Comparison of ENCODE assay signal across 8 cellular contexts in genomic region chr17:68033636-68034451, GRCh38. TPM values are rescaled to one million over a fixed set of nuclear protein-coding genes. Genes with fewer than 3 reads are reported as not detected.
DNase-seq lines count a peak whose midpoint lies in the region; ATAC-seq and TF ChIP-seq lines count a peak whose summit lies in the region.

No MANE protein-coding gene starts in this region.

- H3K36me3 ChIP-seq in GM23338 (ENCODE audit: insufficient read depth) (peaks cover 24% of the 10 kb centered on the region), endodermal cell (ENCODE audit: control insufficient read depth, insufficient read depth, low read length) (peaks cover 22% of the 10 kb centered on the region), neuron (ENCODE audit: insufficient read depth, low read length) (peaks cover 22% of the 10 kb centered on the region), sigmoid colon (peaks cover 4 to 14% (median 10%) of the 10 kb centered on the region in 4 donors)

- DNase-seq in GM23338 (ENCODE audit: low spot score) (peak; percentile 98), NCI-H69 (lab: John Stamatoyannopoulos, UW) (peak; percentile 26), endodermal cell (peak; percentile 94), KBM-7 (no peak), natural killer cell (no peak), sigmoid colon (no peak), T-helper 2 cell (no peak)

- H3K27ac Mint-ChIP-seq in GM23338 (peak overlapping the region; percentile 95), endodermal cell (peak overlapping the region; percentile 89), natural killer cell (no peak overlapping the region)

- H3K4me2 ChIP-seq in GM23338: peak overlapping the region; percentile 65

- H2AFZ ChIP-seq in GM23338 (no peak overlapping the region), neuron (ENCODE audit: low read depth, low read length) (peak overlapping the region; percentile 47)

- no peak overlapping the region for H3K9ac ChIP-seq in endodermal cell (ENCODE audit: extremely low read depth, low read length, poor library complexity, severe bottlenecking)

- no peaks in the 10 kb centered on the region for H3K9me3 ChIP-seq in endodermal cell (ENCODE audit: control insufficient read depth, low read length)
- H3K9me3 ChIP-seq in neuron (ENCODE audit: low read length): no peaks in the 10 kb centered on the region
- H3K9me3 ChIP-seq in sigmoid colon: no peaks in the 10 kb centered on the region

- H3K79me2 ChIP-seq in GM23338 (replicated peaks; ENCODE audit: insufficient read depth): peaks cover 33% of the 10 kb centered on the region

- H3K9me3 Mint-ChIP-seq in GM23338 (no peaks in the 10 kb centered on the region), endodermal cell (no peaks in the 10 kb centered on the region), natural killer cell (no peaks in the 10 kb centered on the region)

- H3K4me1 Mint-ChIP-seq in GM23338 (peaks cover 27% of the 10 kb centered on the region), endodermal cell (peaks cover 22% of the 10 kb centered on the region), natural killer cell (peaks cover 8 to 13% of the 10 kb centered on the region in 2 donors)

- 66 to 73% methylated on average over 6 to 7 of the region's 7 CpGs for WGBS in endodermal cell (ENCODE audit: insufficient coverage in 1 of 2, insufficient read length in 1 of 2), 2 experiments
- WGBS in sigmoid colon, 2 donors: 81 to 90% methylated on average over 7 of the region's 7 CpGs

- TF ChIP-seq POLR2A in sigmoid colon (IDR thresholded peaks at IDR 0.05): no peak

- no peaks in the 10 kb centered on the region for H3K9me2 ChIP-seq in GM23338 (ENCODE audit: insufficient read depth)

- intact Hi-C loops in natural killer cell (cut with micrococcal nuclease) (no loop called here), sigmoid colon (cut with DNase I) (loop anchor here (2.0 kb wide), 2 partner anchors 13 to 67 kb away; no protein-coding TSS in a partner anchor)

- H3K27me3 Mint-ChIP-seq in GM23338 (ENCODE audit: insufficient read depth, low read depth, poor library complexity) (peaks cover 19% of the 10 kb centered on the region), endodermal cell (ENCODE audit: insufficient read depth) (no peaks in the 10 kb centered on the region), natural killer cell (ENCODE audit: low read depth in 2 of 2) (no peaks in the 10 kb centered on the region)

- no peak for TF ChIP-seq EP300 in sigmoid colon (IDR thresholded peaks at IDR 0.05)

- H3K27ac ChIP-seq in GM23338 (ENCODE audit: low read depth) (peak overlapping the region; percentile 94), endodermal cell (ENCODE audit: low read depth, low read length) (peak overlapping the region; percentile 83), sigmoid colon (no peak overlapping the region)

- ATAC-seq in GM23338 (peak; percentile 82), natural killer cell (no peak)

- in situ Hi-C loops in KBM-7 (cut with MboI; ENCODE audit: low pct_unique_long_range_greater_than_20kb, low sequenced_read_pairs): no loop called here

- H3K4me3 ChIP-seq in GM23338: no peak overlapping the region; the same call in 1 of the 2 replicates
- no peak overlapping the region for H3K4me3 ChIP-seq in endodermal cell (ENCODE audit: low read length)
- peak overlapping the region; percentile 41 for H3K4me3 ChIP-seq in neuron (ENCODE audit: low read length)
- H3K4me3 ChIP-seq in sigmoid colon: no peak overlapping the region

- H3K4me3 Mint-ChIP-seq in GM23338 (peak overlapping the region; percentile 55), endodermal cell (no peak overlapping the region), natural killer cell (no peak overlapping the region)

- H3K36me3 Mint-ChIP-seq in GM23338 (ENCODE audit: low read depth) (peaks cover 35% of the 10 kb centered on the region), endodermal cell (ENCODE audit: low read depth) (peaks cover 22% of the 10 kb centered on the region), natural killer cell (no peaks in the 10 kb centered on the region)

- H3F3A ChIP-seq in GM23338 (replicated peaks; ENCODE audit: low read depth): peaks cover 15% of the 10 kb centered on the region; the same call in 1 of the 2 replicates

- peaks cover 21% of the 10 kb centered on the region for H4K20me1 ChIP-seq in GM23338 (replicated peaks; ENCODE audit: insufficient read depth)

- TF ChIP-seq CTCF in GM23338 (conservative IDR thresholded peaks at IDR 0.05; ENCODE audit: low read depth in 2 of 2) (no peak), endodermal cell (conservative IDR thresholded peaks at IDR 0.05) (no peak), natural killer cell (IDR thresholded peaks at IDR 0.05) (no peak), sigmoid colon (IDR thresholded peaks at IDR 0.05) (no peak)

- H3K4me1 ChIP-seq in GM23338 (ENCODE audit: insufficient read depth): peaks cover 16% of the 10 kb centered on the region
- H3K4me1 ChIP-seq in endodermal cell (ENCODE audit: control insufficient read depth, insufficient read depth, low read length): peaks cover 2% of the 10 kb centered on the region
- peaks cover 30% of the 10 kb centered on the region for H3K4me1 ChIP-seq in neuron (ENCODE audit: insufficient read depth, low read length)
- peaks cover 0 to 28% (median 11%) of the 10 kb centered on the region in 4 donors for H3K4me1 ChIP-seq in sigmoid colon

- H3K27me3 ChIP-seq in GM23338 (ENCODE audit: insufficient read depth) (no peaks in the 10 kb centered on the region), endodermal cell (ENCODE audit: control insufficient read depth, insufficient read depth, low read length, poor library complexity, severe bottlenecking) (no peaks in the 10 kb centered on the region), neuron (ENCODE audit: insufficient read depth, low read length) (no peaks in the 10 kb centered on the region), sigmoid colon (no peaks in the 10 kb centered on the region)

TF ChIP-seq in GM23338, 12 proteins besides CTCF, POLR2A, EP300 and RAD21 (continues in another document):
- TF ChIP-seq POLR2AphosphoS5 (IDR thresholded peaks at IDR 0.05; ENCODE audit: low read depth) (peak; percentile 47; the same call in 1 of the 2 replicates), ZNF331 (CRISPR knock-in tag; IDR thresholded peaks at IDR 0.05; ENCODE audit: low read depth) (no peak)

RNA-seq across cellular contexts. Expression of gene KPNA2, which starts 1.7 kb away (rescaled TPM):
- 442 and 468 TPM in 2 replicates for total RNA-seq in GM23338 (2014; rRNA removed; shearing (Covaris generic))
- polyA plus RNA-seq in GM23338 (2016; fragmentation: Nextera tagmentation; extraction: Ambion mirVana): 364 and 375 TPM in 2 replicates
- 100 to 1,000 TPM; 248 to 310 TPM for total RNA-seq in endodermal cell
- polyA plus RNA-seq in endodermal cell (2013, experiment 1 of 2): 444 TPM
- polyA plus RNA-seq in endodermal cell (2013, experiment 2 of 2): 412 TPM
- 10 to 100 TPM; 45.1 to 52.8 (median 49.3) TPM for total RNA-seq in natural killer cell
- total RNA-seq in sigmoid colon: 10 to 100 TPM in 2 of 4 donors, 1 to 10 TPM in 2; 7.4 to 17.0 (median 13.0) TPM
- polyA plus RNA-seq in sigmoid colon: 10 to 100 TPM; 11.4 to 63.6 (median 25.4) TPM

RNA-seq across cellular contexts. Expression of gene C17orf58, which starts 37.6 kb away (rescaled TPM):
- 30.9 and 42.3 TPM in 2 replicates for total RNA-seq in GM23338 (2014; rRNA removed; shearing (Covaris generic))
- polyA plus RNA-seq in GM23338 (2016; fragmentation: Nextera tagmentation; extraction: Ambion mirVana) (35.0 and 35.8 TPM in 2 replicates), sigmoid colon (10 to 100 TPM in 2 of 3 donors, 1 to 10 TPM in 1; 8.3 to 24.7 (median 22.2) TPM)
- total RNA-seq in endodermal cell (10 to 100 TPM; 14.0 to 14.1 TPM), natural killer cell (1 to 10 TPM; 4.3 to 5.8 (median 4.6) TPM), sigmoid colon (10 to 100 TPM in 1 of 4 donors, 1 to 10 TPM in 3; 1.4 to 12.5 (median 5.1) TPM)
- polyA plus RNA-seq in endodermal cell (2013, experiment 1 of 2): 24.2 TPM
- 20.7 TPM for polyA plus RNA-seq in endodermal cell (2013, experiment 2 of 2)

Comparison
In these comparisons a context has a peak if more than half of its experiments do, and no peak if none do; other contexts are left out.
1. DNase-seq: peak in GM23338 (single experiment), NCI-H69 (single experiment) and endodermal cell (single experiment); none in KBM-7 (single experiment), natural killer cell (single experiment), sigmoid colon (single experiment) and T-helper 2 cell (0 of 5).
2. H3K27ac ChIP-seq: peak in GM23338 (single experiment) and endodermal cell (single experiment); none in sigmoid colon (0 of 4).
3. H3K27ac Mint-ChIP-seq: peak in GM23338 (single experiment) and endodermal cell (single experiment); none in natural killer cell (0 of 2).